ENCODE assay signal across 9 cellular contexts in genomic region chr11:134261626-134262488, GRCh38. TPM values are rescaled to one million over a fixed set of nuclear protein-coding genes. Genes with fewer than 3 reads are reported as not detected.
A peak's percentile ranks its signal among the peaks of the same experiment; 100 is the strongest.
DNase-seq lines count a peak whose midpoint lies in the region; ATAC-seq, FAIRE-seq and TF ChIP-seq lines count a peak whose summit lies in the region.
"Had no signal": no experiment of that assay in that cellular context is flagged by ENCODE, and none has a peak within 500 bp of the region (broad histone marks: within the 10 kb centered on the region; RNA-seq: fewer than 3 reads in every experiment).

No MANE protein-coding gene starts in this region.

- peak overlapping the region; percentile 20 for H4K12ac ChIP-seq in trophoblast cell (ENCODE audit: low read depth, low read length)

- H3K79me1 ChIP-seq in trophoblast cell (ENCODE audit: low read length) (no peaks in the 10 kb centered on the region), mesenchymal stem cell (replicated peaks; ENCODE audit: low read length, poor library complexity, severe bottlenecking) (peaks cover 14% of the 10 kb centered on the region)

- no peak overlapping the region for H2AFZ ChIP-seq in PC-3 (ENCODE audit: low read length)
- H2AFZ ChIP-seq in trophoblast cell (ENCODE audit: insufficient read depth, low read length, poor library complexity), result no peak overlapping the region
- no peak overlapping the region for H2AFZ ChIP-seq in mesenchymal stem cell (ENCODE audit: low read depth, low read length)

- no peaks in the 10 kb centered on the region for H4K20me1 ChIP-seq in PC-3 (ENCODE audit: low read length)

- no peak overlapping the region for H3K4ac ChIP-seq in trophoblast cell (ENCODE audit: low read depth, low read length)
- no peak overlapping the region for H3K4ac ChIP-seq in mesenchymal stem cell (ENCODE audit: low read depth in 1 of 2, low read length in 2 of 2)

- POLR2A ChIA-PET in PC-3 (lab: Charles Lee; ENCODE audit: unreplicated experiment), result interaction anchor here (0.5 kb wide), 1 partner anchor 48 kb away, joined by 3 read pairs; no protein-coding TSS in a partner anchor

- H3K9me2 ChIP-seq in PC-3 (replicated peaks; ENCODE audit: low read length), result no peaks in the 10 kb centered on the region

- no peak overlapping the region for H3K9ac ChIP-seq in PC-3 (ENCODE audit: low read length)
- no peak overlapping the region for H3K9ac ChIP-seq in trophoblast cell (ENCODE audit: low read length)
- H3K9ac ChIP-seq in mesenchymal stem cell (ENCODE audit: low read length), result no peak overlapping the region

- H3K27ac ChIP-seq in PC-3 (ENCODE audit: low read length), result no peak overlapping the region
- no peak overlapping the region for H3K27ac ChIP-seq in trophoblast cell (ENCODE audit: low read depth, low read length)
- H3K27ac ChIP-seq in vagina, result no peak overlapping the region
- H3K27ac ChIP-seq in mesenchymal stem cell (ENCODE audit: low read length, poor library complexity, severe bottlenecking), result no peak overlapping the region

- H2BK5ac ChIP-seq in trophoblast cell (ENCODE audit: low read depth, low read length, poor library complexity) (no peak overlapping the region), mesenchymal stem cell (ENCODE audit: low read depth, low read length, poor library complexity, severe bottlenecking) (no peak overlapping the region)

- H2BK120ac ChIP-seq in trophoblast cell (ENCODE audit: insufficient read depth, low read length, poor library complexity), result no peak overlapping the region
- no peak overlapping the region for H2BK120ac ChIP-seq in mesenchymal stem cell (ENCODE audit: low read depth, low read length)

- H3K79me2 ChIP-seq in PC-3 (ENCODE audit: low read length), result no peaks in the 10 kb centered on the region
- no peaks in the 10 kb centered on the region for H3K79me2 ChIP-seq in trophoblast cell (ENCODE audit: control insufficient read depth, insufficient read depth, low read length, poor library complexity)

- DNase-seq in BE2C (peak; percentile 57), GM03348 (ENCODE audit: low spot score) (peak; percentile 52), PC-3 (peak; percentile 65), bronchial epithelial cell (ENCODE audit: low read depth) (peak; percentile 32), trophoblast cell (peak; percentile 21 to 58), vagina (ENCODE audit: extremely low spot score in 2 of 2) (no peak), mesenchymal stem cell (no peak)

- no peaks in the 10 kb centered on the region for H3K4me1 ChIP-seq in BE2C
- H3K4me1 ChIP-seq in PC-3 (ENCODE audit: insufficient read depth, low read length), result peaks cover 20% of the 10 kb centered on the region
- no peaks in the 10 kb centered on the region for H3K4me1 ChIP-seq in trophoblast cell (ENCODE audit: control insufficient read depth in 1 of 2, insufficient read depth in 2 of 2, low read length in 2 of 2)
- H3K4me1 ChIP-seq in vagina, result no peaks in the 10 kb centered on the region
- no peaks in the 10 kb centered on the region for H3K4me1 ChIP-seq in mesenchymal stem cell (ENCODE audit: control insufficient read depth, insufficient read depth, low read depth, low read length)

- no TSS peak for BruUV-seq in PC-3 (replicated peaks; lab: Mats Ljungman, UMichigan)

- ATAC-seq in PC-3 (peak; percentile 23; the same call in 1 of the 2 replicates), HG02840 (IDR thresholded peaks at IDR 0.05; ENCODE audit: low FRiP score, unreplicated experiment) (no peak)

- H3K27me3 ChIP-seq in BE2C, result no peaks in the 10 kb centered on the region
- no peaks in the 10 kb centered on the region for H3K27me3 ChIP-seq in PC-3 (ENCODE audit: low read length)
- no peaks in the 10 kb centered on the region for H3K27me3 ChIP-seq in bronchial epithelial cell (ENCODE audit: control insufficient read depth, insufficient read depth, low read length)
- H3K27me3 ChIP-seq in trophoblast cell (ENCODE audit: insufficient read depth, low read length), result no peaks in the 10 kb centered on the region
- no peaks in the 10 kb centered on the region for H3K27me3 ChIP-seq in vagina
- H3K27me3 ChIP-seq in mesenchymal stem cell (ENCODE audit: control insufficient read depth in 1 of 2, insufficient read depth in 1 of 2, low read length in 2 of 2), result no peaks in the 10 kb centered on the region

- CTCF ChIA-PET in PC-3 (lab: Charles Lee), result no interaction called here

- H2AK5ac ChIP-seq in trophoblast cell (ENCODE audit: low read length) (no peak overlapping the region), mesenchymal stem cell (ENCODE audit: low read length, severe bottlenecking) (no peak overlapping the region)

- H4K8ac ChIP-seq in trophoblast cell (ENCODE audit: low read depth, low read length) (no peak overlapping the region), mesenchymal stem cell (ENCODE audit: low read length) (no peak overlapping the region)

- no peak for FAIRE-seq in bronchial epithelial cell (lab: Jason Lieb, UNC)

- no peak overlapping the region for H3K23ac ChIP-seq in trophoblast cell (ENCODE audit: low read length)
- H3K23ac ChIP-seq in mesenchymal stem cell (ENCODE audit: low read length in 2 of 2), result no peak overlapping the region

- H3K4me2 ChIP-seq in PC-3 (ENCODE audit: low read length) (no peak overlapping the region), trophoblast cell (ENCODE audit: low read length) (no peak overlapping the region), mesenchymal stem cell (ENCODE audit: low read length, poor library complexity, severe bottlenecking) (no peak overlapping the region)

- intact Hi-C loops in PC-3 (cut with micrococcal nuclease) (no loop called here), vagina (cut with DNase I) (no loop called here)

- H3F3A ChIP-seq in PC-3 (ENCODE audit: low read length, unreplicated experiment), result no peaks in the 10 kb centered on the region

- H2BK15ac ChIP-seq in mesenchymal stem cell (ENCODE audit: low read depth, poor library complexity, severe bottlenecking), result no peak overlapping the region

- no CpG with 5 or more reads among the region's 14 CpGs for WGBS in trophoblast cell (ENCODE audit: extremely low coverage, insufficient coverage, insufficient read length)
- WGBS in mesenchymal stem cell, result 86% methylated on average over 14 of the region's 14 CpGs

- H3K18ac ChIP-seq in trophoblast cell (ENCODE audit: low read length) (no peak overlapping the region), mesenchymal stem cell (ENCODE audit: low read depth in 1 of 2, low read length in 2 of 2) (no peak overlapping the region)

- no peak overlapping the region for H4K91ac ChIP-seq in trophoblast cell (ENCODE audit: low read depth, low read length)
- H4K91ac ChIP-seq in mesenchymal stem cell (ENCODE audit: low read length), result no peak overlapping the region

- no peak overlapping the region for H3K4me3 ChIP-seq in BE2C (ENCODE audit: low read depth, low read length)
- H3K4me3 ChIP-seq in PC-3 (ENCODE audit: low read length), result no peak overlapping the region
- H3K4me3 ChIP-seq in bronchial epithelial cell (ENCODE audit: low read depth, low read length), result no peak overlapping the region
- no peak overlapping the region for H3K4me3 ChIP-seq in trophoblast cell (ENCODE audit: low read depth, low read length)
- H3K4me3 ChIP-seq in vagina, result no peak overlapping the region
- no peak overlapping the region for H3K4me3 ChIP-seq in mesenchymal stem cell (ENCODE audit: insufficient read depth in 1 of 2, low read depth in 1 of 2, low read length in 2 of 2)

- H2BK12ac ChIP-seq in trophoblast cell (ENCODE audit: low read length), result no peak overlapping the region
- H2BK12ac ChIP-seq in mesenchymal stem cell (ENCODE audit: low read length in 2 of 2), result no peak overlapping the region

- H3K36me3 ChIP-seq in BE2C (peaks cover 6% of the 10 kb centered on the region), PC-3 (ENCODE audit: low read depth, low read length) (peaks cover 8% of the 10 kb centered on the region; the same call in 1 of the 2 replicates), bronchial epithelial cell (ENCODE audit: control insufficient read depth, insufficient read depth, low read length) (peaks cover 16% of the 10 kb centered on the region), trophoblast cell (ENCODE audit: control insufficient read depth in 1 of 2, insufficient read depth in 2 of 2, low read length in 2 of 2) (peaks cover 30 to 32% of the 10 kb centered on the region in 2 experiments), vagina (peaks cover 0 to 43% of the 10 kb centered on the region in 2 donors), mesenchymal stem cell (ENCODE audit: control insufficient read depth in 1 of 2, insufficient read depth in 2 of 2, low read depth in 1 of 2, low read length in 2 of 2) (peaks cover 47 to 71% of the 10 kb centered on the region in 2 experiments)

- TF ChIP-seq CTCF in BE2C (IDR thresholded peaks at IDR 0.05; ENCODE audit: low read depth, low read length) (peak; percentile 84), PC-3 (conservative IDR thresholded peaks at IDR 0.05; ENCODE audit: low read depth, low read length) (peak; percentile 92), bronchial epithelial cell (IDR thresholded peaks at IDR 0.05; ENCODE audit: insufficient read depth, low read length, severe bottlenecking) (peak; percentile 83), vagina (IDR thresholded peaks at IDR 0.05) (no peak)

- H3K14ac ChIP-seq in trophoblast cell (ENCODE audit: low read length) (no peak overlapping the region), mesenchymal stem cell (ENCODE audit: low read length in 2 of 2) (no peak overlapping the region)

- no peak for TF ChIP-seq POLR2A in vagina (IDR thresholded peaks at IDR 0.05)

- no peaks in the 10 kb centered on the region for H3K9me3 ChIP-seq in BE2C
- H3K9me3 ChIP-seq in PC-3 (ENCODE audit: low read length), result no peaks in the 10 kb centered on the region
- H3K9me3 ChIP-seq in trophoblast cell (ENCODE audit: insufficient read depth, low read depth, low read length), result no peaks in the 10 kb centered on the region
- no peaks in the 10 kb centered on the region for H3K9me3 ChIP-seq in vagina
- no peaks in the 10 kb centered on the region for H3K9me3 ChIP-seq in mesenchymal stem cell (ENCODE audit: control insufficient read depth, low read length)

RNA-seq across cellular contexts. Expression of gene ACAD8, which starts 8.5 kb away (rescaled TPM):
- polyA plus RNA-seq in BE2C (2012; ENCODE audit: insufficient read depth, insufficient read length, low read depth), result 34.0 TPM
- total RNA-seq in PC-3 (2014; rRNA removed) (17.6 and 22.6 TPM in 2 replicates), bronchial epithelial cell (13.3 and 17.9 TPM in 2 replicates), vagina (31.9 TPM)
- polyA plus RNA-seq in trophoblast cell (2013), result 9.7 and 9.9 TPM in 2 replicates
- 12.4 TPM for polyA plus RNA-seq in mesenchymal stem cell (2013, experiment 1 of 2)
- polyA plus RNA-seq in mesenchymal stem cell (2013, experiment 2 of 2), result 12.3 TPM

RNA-seq across cellular contexts. Expression of gene THYN1, which starts 8.7 kb away (rescaled TPM):
- 38.9 TPM for polyA plus RNA-seq in BE2C (2012; ENCODE audit: insufficient read depth, insufficient read length, low read depth)
- total RNA-seq in PC-3 (2014; rRNA removed) (56.2 and 56.6 TPM in 2 replicates), bronchial epithelial cell (34.3 and 60.3 TPM in 2 replicates), vagina (39.8 TPM)
- 27.6 and 30.3 TPM in 2 replicates for polyA plus RNA-seq in trophoblast cell (2013)
- 42.7 TPM for polyA plus RNA-seq in mesenchymal stem cell (2013, experiment 1 of 2)
- polyA plus RNA-seq in mesenchymal stem cell (2013, experiment 2 of 2), result 42.4 TPM

RNA-seq across cellular contexts. Expression of gene GLB1L3, which starts 14.3 kb away (rescaled TPM):
- not detected for polyA plus RNA-seq in BE2C (2012; ENCODE audit: insufficient read depth, insufficient read length, low read depth)
- total RNA-seq in PC-3 (2014; rRNA removed), result not detected in 2 replicates
- total RNA-seq in bronchial epithelial cell, result 1.7 and 2.1 TPM in 2 replicates
- not detected in 2 replicates for polyA plus RNA-seq in trophoblast cell (2013)
- 2.2 TPM for total RNA-seq in vagina
- not detected for polyA plus RNA-seq in mesenchymal stem cell (2013, experiment 1 of 2)
- not detected for polyA plus RNA-seq in mesenchymal stem cell (2013, experiment 2 of 2)
- total RNA-seq: RPMI7951 had no signal

RNA-seq across cellular contexts. Expression of gene VPS26B, which starts 37.4 kb away (rescaled TPM):
- 99.7 TPM for polyA plus RNA-seq in BE2C (2012; ENCODE audit: insufficient read depth, insufficient read length, low read depth)
- total RNA-seq in PC-3 (2014; rRNA removed), result 49.2 and 53.9 TPM in 2 replicates
- 19.1 and 19.2 TPM in 2 replicates for total RNA-seq in bronchial epithelial cell
- polyA plus RNA-seq in trophoblast cell (2013), result 21.9 and 22.7 TPM in 2 replicates
- 36.1 TPM for total RNA-seq in vagina
- 35.7 TPM for polyA plus RNA-seq in mesenchymal stem cell (2013, experiment 1 of 2)
- polyA plus RNA-seq in mesenchymal stem cell (2013, experiment 2 of 2), result 35.5 TPM

RNA-seq across cellular contexts. Expression of gene NCAPD3, which starts 38.1 kb away (rescaled TPM):
- 75.8 TPM for polyA plus RNA-seq in BE2C (2012; ENCODE audit: insufficient read depth, insufficient read length, low read depth)
- total RNA-seq in PC-3 (2014; rRNA removed), result 74.5 and 85.0 TPM in 2 replicates
- total RNA-seq in bronchial epithelial cell, result 4.2 and 5.1 TPM in 2 replicates
- polyA plus RNA-seq in trophoblast cell (2013), result 12.2 and 12.7 TPM in 2 replicates
- total RNA-seq in vagina, result 18.4 TPM
- 6.7 TPM for polyA plus RNA-seq in mesenchymal stem cell (2013, experiment 1 of 2)
- 6.5 TPM for polyA plus RNA-seq in mesenchymal stem cell (2013, experiment 2 of 2)

Comparison
In these comparisons a context has a peak if more than half of its experiments do, and no peak if none do; other contexts are left out.
1. DNase-seq: peak in BE2C (single experiment), GM03348 (single experiment), PC-3 (single experiment), bronchial epithelial cell (single experiment) and trophoblast cell (2 of 2); none in vagina (0 of 2) and mesenchymal stem cell (single experiment).
2. CTCF ChIP-seq: peak in BE2C (single experiment), PC-3 (single experiment) and bronchial epithelial cell (single experiment); none in vagina (0 of 3).